ENCODE assay signal across 8 cellular contexts in genomic region chr9:121545875-121546423, GRCh38.
DNase-seq lines count a peak whose midpoint lies in the region; ATAC-seq and TF ChIP-seq lines count a peak whose summit lies in the region.

No MANE protein-coding gene starts in this region.

- H3K27ac ChIP-seq in caudate nucleus (ENCODE audit: low read depth, low read length), result no peak overlapping the region

- TF ChIP-seq CTCF in WI38 (IDR thresholded peaks at IDR 0.05; ENCODE audit: low read depth, low read length), result peak; percentile 93

- DNase-seq in NCI-H187 (lab: John Stamatoyannopoulos, UW), result peak; percentile 1 to 53
- DNase-seq in NCI-H187 treated with DMSO at 0.1 percent for 48 hours (lab: John Stamatoyannopoulos, UW), result no peak
- DNase-seq in NCI-H2171 (lab: John Stamatoyannopoulos, UW), result peak; percentile 77
- DNase-seq in caudate nucleus (lab: John Stamatoyannopoulos, UW), result peak in 60 of 61 donors; percentile 45 to 94 (median 83)
- peak; percentile 97 for DNase-seq in kidney tubule cell (ENCODE audit: low spot score)
- DNase-seq in stimulated activated CD4-positive, alpha-beta T cell treated with anti-CD3 and anti-CD28 coated beads, Interleukin-1b, Interleukin-23, amount 100 ng/mL, for 4 hours (ENCODE audit: low read depth in 2 of 2), result peak; percentile 27 to 53

- H3K4me3 ChIP-seq in WI38 (ENCODE audit: low read depth, low read length), result 0 out of 2 replicates have a peak overlapping the region, but pooled peaks have one; percentile 27

- peak; percentile 73 for ATAC-seq in HG03045 (IDR thresholded peaks at IDR 0.05; ENCODE audit: unreplicated experiment)
